ENCODE assay signal across 10 cellular contexts in the genomic region with DNA sequence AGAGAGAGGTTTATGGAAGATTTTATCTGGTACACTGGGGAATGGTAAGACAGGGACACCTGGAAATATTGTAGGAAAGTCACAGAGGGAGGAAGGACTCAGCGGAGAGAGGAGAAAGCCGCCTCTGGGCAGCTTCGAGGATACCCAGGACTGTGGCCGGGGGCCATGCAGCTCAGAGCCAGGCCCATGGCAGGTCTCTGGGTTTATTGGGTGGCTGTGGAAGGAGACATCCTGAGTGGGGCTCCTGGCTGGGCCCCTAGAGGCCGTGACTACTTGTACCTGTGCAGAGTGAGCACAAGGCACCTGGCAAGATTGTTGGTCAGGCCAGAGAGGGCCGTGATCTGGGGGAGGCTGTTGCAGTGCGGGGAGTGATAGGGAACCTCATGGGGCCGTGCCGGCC. TPM values are rescaled to one million over a fixed set of nuclear protein-coding genes. Genes with fewer than 3 reads are reported as not detected.
A peak's percentile ranks its signal among the peaks of the same experiment; 100 is the strongest.
DNase-seq lines count a peak whose midpoint lies in the region; ATAC-seq lines count a peak whose summit lies in the region.
"Had no signal": no experiment of that assay in that cellular context is flagged by ENCODE, and none has a peak within 500 bp of the region (broad histone marks: within the 10 kb centered on the region; RNA-seq: fewer than 3 reads in every experiment).

No MANE protein-coding gene starts in this region.

- POLR2A ChIA-PET in activated CD4-positive, alpha-beta T cell treated with anti-CD3 and anti-CD28 coated beads, Interleukin-2, amount 10 ng/mL, durations not matched to agents 7 days and 5 days (lab: Charles Lee), result no interaction called here

- DNase-seq in activated CD4-positive, alpha-beta T cell treated with anti-CD3 and anti-CD28 coated beads, Interleukin-2, amount 10 ng/mL, durations not matched to agents 7 days and 5 days, result no peak
- DNase-seq in activated CD4-positive, alpha-beta T cell treated with anti-CD3 and anti-CD28 coated beads, Interleukin-2, amount 50 U/mL, for 1 hour, result no peak
- DNase-seq in stimulated activated naive CD8-positive, alpha-beta T cell treated with anti-CD3 and anti-CD28 coated beads, Interleukin-15, amount 100 ng/mL, for 72 hours, result no peak
- no peak for DNase-seq in ecto neural progenitor cell (ENCODE audit: low spot score)
- no peak for DNase-seq in occipital lobe (lab: John Stamatoyannopoulos, UW)
- DNase-seq in AG08396 (ENCODE audit: low spot score), result no peak
- DNase-seq: NCI-H1092 treated with DMSO at 0.1 percent for 48 hours, RPMI8226 had no signal

- peak overlapping the region; percentile 55 for H3K4me3 Mint-ChIP-seq in activated CD4-positive, alpha-beta T cell treated with anti-CD3 and anti-CD28 coated beads, Interleukin-2, amount 10 ng/mL, durations not matched to agents 7 days and 5 days
- peak overlapping the region; percentile 97 for H3K4me3 Mint-ChIP-seq in activated naive CD8-positive, alpha-beta T cell
- H3K4me3 Mint-ChIP-seq in stimulated activated naive CD8-positive, alpha-beta T cell treated with anti-CD3 and anti-CD28 coated beads, Interleukin-15, amount 100 ng/mL, for 72 hours, result peak overlapping the region; percentile 95 to 97

- peaks cover 12% of the 10 kb centered on the region for H3K4me1 ChIP-seq in iPS-20b (ENCODE audit: insufficient read depth, low read length)

- no peaks in the 10 kb centered on the region for H3K9me3 ChIP-seq in iPS-20b (ENCODE audit: insufficient read depth, low read depth, low read length)

- H3K9me3 Mint-ChIP-seq in activated CD4-positive, alpha-beta T cell treated with anti-CD3 and anti-CD28 coated beads, Interleukin-2, amount 10 ng/mL, durations not matched to agents 7 days and 5 days, result no peaks in the 10 kb centered on the region
- H3K9me3 Mint-ChIP-seq in activated naive CD8-positive, alpha-beta T cell (ENCODE audit: low read depth), result no peaks in the 10 kb centered on the region
- no peaks in the 10 kb centered on the region for H3K9me3 Mint-ChIP-seq in stimulated activated naive CD8-positive, alpha-beta T cell treated with anti-CD3 and anti-CD28 coated beads, Interleukin-15, amount 100 ng/mL, for 72 hours

- H3K4me3 ChIP-seq in iPS-20b (ENCODE audit: low read length), result no peak overlapping the region

- no peaks in the 10 kb centered on the region for H3K27me3 ChIP-seq in iPS-20b (ENCODE audit: insufficient read depth, low read length)

- peaks cover 35% of the 10 kb centered on the region for H3K36me3 ChIP-seq in iPS-20b (ENCODE audit: insufficient read depth, low read depth, low read length)

- no peaks in the 10 kb centered on the region for H3K27me3 Mint-ChIP-seq in activated CD4-positive, alpha-beta T cell treated with anti-CD3 and anti-CD28 coated beads, Interleukin-2, amount 10 ng/mL, durations not matched to agents 7 days and 5 days
- no peaks in the 10 kb centered on the region for H3K27me3 Mint-ChIP-seq in activated naive CD8-positive, alpha-beta T cell
- H3K27me3 Mint-ChIP-seq in stimulated activated naive CD8-positive, alpha-beta T cell treated with anti-CD3 and anti-CD28 coated beads, Interleukin-15, amount 100 ng/mL, for 72 hours, result no peaks in the 10 kb centered on the region

- H3K27ac Mint-ChIP-seq in activated CD4-positive, alpha-beta T cell treated with anti-CD3 and anti-CD28 coated beads, Interleukin-2, amount 10 ng/mL, durations not matched to agents 7 days and 5 days, result peak overlapping the region; percentile 76
- H3K27ac Mint-ChIP-seq in activated naive CD8-positive, alpha-beta T cell, result peak overlapping the region; percentile 98
- peak overlapping the region; percentile 83 to 94 for H3K27ac Mint-ChIP-seq in stimulated activated naive CD8-positive, alpha-beta T cell treated with anti-CD3 and anti-CD28 coated beads, Interleukin-15, amount 100 ng/mL, for 72 hours

- ATAC-seq in stimulated activated naive CD8-positive, alpha-beta T cell treated with anti-CD3 and anti-CD28 coated beads, Interleukin-15, amount 100 ng/mL, for 72 hours, result no peak

- H3K36me3 Mint-ChIP-seq in activated CD4-positive, alpha-beta T cell treated with anti-CD3 and anti-CD28 coated beads, Interleukin-2, amount 10 ng/mL, durations not matched to agents 7 days and 5 days (ENCODE audit: low read depth), result peaks cover 26% of the 10 kb centered on the region
- H3K36me3 Mint-ChIP-seq in activated naive CD8-positive, alpha-beta T cell, result peaks cover 2% of the 10 kb centered on the region

- CTCF ChIA-PET in activated CD4-positive, alpha-beta T cell treated with anti-CD3 and anti-CD28 coated beads, Interleukin-2, amount 10 ng/mL, durations not matched to agents 7 days and 5 days (lab: Charles Lee), result no interaction called here

- H3K9ac ChIP-seq in iPS-20b (ENCODE audit: low read depth, low read length), result peak overlapping the region; percentile 25

- peaks cover 56% of the 10 kb centered on the region for H3K4me1 Mint-ChIP-seq in activated CD4-positive, alpha-beta T cell treated with anti-CD3 and anti-CD28 coated beads, Interleukin-2, amount 10 ng/mL, durations not matched to agents 7 days and 5 days
- H3K4me1 Mint-ChIP-seq in activated naive CD8-positive, alpha-beta T cell (ENCODE audit: low read depth), result peaks cover 61% of the 10 kb centered on the region
- peaks cover 76% of the 10 kb centered on the region for H3K4me1 Mint-ChIP-seq in stimulated activated naive CD8-positive, alpha-beta T cell treated with anti-CD3 and anti-CD28 coated beads, Interleukin-15, amount 100 ng/mL, for 72 hours

- no peak overlapping the region for H3K27ac ChIP-seq in iPS-20b (ENCODE audit: low read length)

RNA-seq across cellular contexts. Expression of a gene that starts 3.4 kb away (rescaled TPM):
- 100 to 1,000 TPM; 235 to 241 TPM for total RNA-seq in activated CD4-positive, alpha-beta T cell treated with anti-CD3 and anti-CD28 coated beads, Interleukin-2, amount 10 ng/mL, durations not matched to agents 7 days and 5 days
- total RNA-seq in occipital lobe, result 35.7 TPM

RNA-seq across cellular contexts. Expression of a gene that starts 9.4 kb away (rescaled TPM):
- 10 to 100 TPM; 23.0 to 25.9 TPM for total RNA-seq in activated CD4-positive, alpha-beta T cell treated with anti-CD3 and anti-CD28 coated beads, Interleukin-2, amount 10 ng/mL, durations not matched to agents 7 days and 5 days
- 16.7 TPM for total RNA-seq in occipital lobe

RNA-seq across cellular contexts. Expression of a gene that starts 27.1 kb away (rescaled TPM):
- 100 to 1,000 TPM in 1 of 2 experiments, 10 to 100 TPM in 1; 99.3 to 103 TPM for total RNA-seq in activated CD4-positive, alpha-beta T cell treated with anti-CD3 and anti-CD28 coated beads, Interleukin-2, amount 10 ng/mL, durations not matched to agents 7 days and 5 days
- total RNA-seq in occipital lobe, result 26.5 TPM

RNA-seq across cellular contexts. Expression of a gene that starts 27.4 kb away (rescaled TPM):
- 1,000 to 10,000 TPM; 1,158 to 1,387 TPM for total RNA-seq in activated CD4-positive, alpha-beta T cell treated with anti-CD3 and anti-CD28 coated beads, Interleukin-2, amount 10 ng/mL, durations not matched to agents 7 days and 5 days
- total RNA-seq in occipital lobe, result 252 TPM

RNA-seq across cellular contexts. Expression of a gene that starts 39.1 kb away (rescaled TPM):
- under 1 TPM; 0.02 to 0.10 TPM for total RNA-seq in activated CD4-positive, alpha-beta T cell treated with anti-CD3 and anti-CD28 coated beads, Interleukin-2, amount 10 ng/mL, durations not matched to agents 7 days and 5 days
- 141 TPM for total RNA-seq in occipital lobe
